Comparison of ENCODE assay signal across 22 cellular contexts in genomic region chr3:174884776-174885568, GRCh38. TPM values are rescaled to one million over a fixed set of nuclear protein-coding genes. Genes with fewer than 3 reads are reported as not detected.
"Had no signal": no experiment of that assay in that cellular context is flagged by ENCODE, and none has a peak within 500 bp of the region (broad histone marks: within the 10 kb centered on the region; RNA-seq: fewer than 3 reads in every experiment).

No MANE protein-coding gene starts in this region.

- H3K27me3 ChIP-seq: dorsolateral prefrontal cortex, pancreas, suprapubic skin, transverse colon, vagina had no signal

- H3K4me1 ChIP-seq: lower lobe of right lung, pancreas, suprapubic skin, transverse colon, vagina had no signal

- H3K27ac ChIP-seq: dorsolateral prefrontal cortex, lower lobe of right lung, pancreas, suprapubic skin, transverse colon, vagina had no signal

- H3K4me3 ChIP-seq: dorsolateral prefrontal cortex, lower lobe of right lung, pancreas, smooth muscle cell, suprapubic skin, transverse colon, vagina had no signal

- DNase-seq: dorsolateral prefrontal cortex; effector CD4-positive, alpha-beta T cell; hypothalamus; immature natural killer cell; left ventricle myocardium superior; lower lobe of right lung; natural killer cell; occipital lobe; pancreas; stimulated activated CD4-positive, alpha-beta T cell treated with anti-CD3 and anti-CD28 coated beads, Interleukin-12 subunit alpha, Interleukin-12 subunit beta, amount 100 ng/mL, for 4 hours; stimulated activated CD4-positive, alpha-beta T cell treated with anti-CD3 and anti-CD28 coated beads, Interleukin-1b, Interleukin-23, amount 100 ng/mL, for 48 hours; stimulated activated CD4-positive, alpha-beta T cell treated with anti-CD3 and anti-CD28 coated beads, Interleukin-4, amount 100 ng/mL, for 1 hour; stimulated activated CD8-positive, alpha-beta memory T cell treated with anti-CD3 and anti-CD28 coated beads, Interleukin-4, amount 100 ng/mL, for 48 hours; stimulated activated naive CD4-positive, alpha-beta T cell; stimulated activated naive CD8-positive, alpha-beta T cell treated with anti-CD3 and anti-CD28 coated beads, Interleukin-15, amount 100 ng/mL, for 72 hours; transverse colon had no signal

- H3K9me3 ChIP-seq: lower lobe of right lung, pancreas, suprapubic skin, transverse colon, vagina had no signal

- H3K4me2 ChIP-seq: smooth muscle cell had no signal

- H3K36me3 ChIP-seq: lower lobe of right lung, pancreas, suprapubic skin, transverse colon, vagina had no signal

- FAIRE-seq: frontal cortex, keratinocyte, pancreas had no signal

- ATAC-seq: left ventricle myocardium superior; lower lobe of right lung; natural killer cell; pancreas; sciatic nerve; stimulated activated naive CD8-positive, alpha-beta T cell treated with anti-CD3 and anti-CD28 coated beads, Interleukin-15, amount 100 ng/mL, for 72 hours had no signal

RNA-seq across cellular contexts. Expression of gene NAALADL2, which starts 25.8 kb away (rescaled TPM):
- total RNA-seq: natural killer cell had no signal
